ENCODE assay signal across 23 cellular contexts in genomic region chr9:27504259-27504658, GRCh38. TPM values are rescaled to one million over a fixed set of nuclear protein-coding genes. Genes with fewer than 3 reads are reported as not detected.
A peak's percentile ranks its signal among the peaks of the same experiment; 100 is the strongest.
DNase-seq lines count a peak whose midpoint lies in the region; ATAC-seq, FAIRE-seq and TF ChIP-seq lines count a peak whose summit lies in the region.
"Had no signal": no experiment of that assay in that cellular context is flagged by ENCODE, and none has a peak within 500 bp of the region (broad histone marks: within the 10 kb centered on the region; RNA-seq: fewer than 3 reads in every experiment).

No MANE protein-coding gene starts in this region.

- CTCF ChIA-PET in RWPE1 (lab: Yijun Ruan, JAX): no interaction called here
- CTCF ChIA-PET in PC-3 (lab: Charles Lee): no interaction called here

- TF ChIP-seq EP300 in esophagus muscularis mucosa (IDR thresholded peaks at IDR 0.05): no peak

- H3K36me3 ChIP-seq in esophagus muscularis mucosa (no peaks in the 10 kb centered on the region), testis (ENCODE audit: low read depth, missing control alignments) (no peaks in the 10 kb centered on the region), PC-3 (ENCODE audit: low read depth, low read length) (no peaks in the 10 kb centered on the region)
- H3K36me3 ChIP-seq: SJSA1 had no signal

- intact Hi-C loops in esophagus muscularis mucosa (cut with DNase I) (no loop called here), testis (cut with DNase I; ENCODE audit: low total_unique reads) (no loop called here), PC-3 (cut with micrococcal nuclease) (no loop called here)

- no peaks in the 10 kb centered on the region for H3K36me3 Mint-ChIP-seq in activated naive CD8-positive, alpha-beta T cell treated with anti-CD3 and anti-CD28 coated beads, Interleukin-2, amount 50 U/mL, for 24 hours (ENCODE audit: low read depth)
- peaks cover 1% of the 10 kb centered on the region for H3K36me3 Mint-ChIP-seq in activated naive CD8-positive, alpha-beta T cell treated with anti-CD3 and anti-CD28 coated beads for 36 hours

- peak; percentile 58 for FAIRE-seq in urothelium cell line (lab: Jason Lieb, UNC)
- FAIRE-seq: A204.1, H54 had no signal

- POLR2A ChIA-PET in RWPE1 (lab: Yijun Ruan, JAX; ENCODE audit: low non-redundant PET): no interaction called here
- POLR2A ChIA-PET in PC-3 (lab: Charles Lee; ENCODE audit: unreplicated experiment): no interaction called here

- TF ChIP-seq CTCF in RWPE1 (conservative IDR thresholded peaks at IDR 0.05; ENCODE audit: low read depth): no peak
- TF ChIP-seq CTCF in esophagus muscularis mucosa (IDR thresholded peaks at IDR 0.05): no peak
- TF ChIP-seq CTCF in testis (IDR thresholded peaks at IDR 0.05): no peak
- TF ChIP-seq CTCF in PC-3 (conservative IDR thresholded peaks at IDR 0.05; ENCODE audit: low read depth, low read length): no peak

- BruUV-seq in PC-3 (replicated peaks; lab: Mats Ljungman, UMichigan): no TSS peak

- peak overlapping the region; percentile 41 for H3K27ac Mint-ChIP-seq in activated naive CD8-positive, alpha-beta T cell treated with anti-CD3 and anti-CD28 coated beads, Interleukin-2, amount 50 U/mL, for 24 hours
- no peak overlapping the region for H3K27ac Mint-ChIP-seq in activated naive CD8-positive, alpha-beta T cell treated with anti-CD3 and anti-CD28 coated beads for 36 hours
- H3K27ac Mint-ChIP-seq: CD4-positive, alpha-beta T cell had no signal

- no peaks in the 10 kb centered on the region for H4K20me1 ChIP-seq in PC-3 (ENCODE audit: low read length)

- DNase-seq in activated naive CD8-positive, alpha-beta T cell treated with anti-CD3 and anti-CD28 coated beads, Interleukin-2, amount 50 U/mL, for 24 hours: no peak
- DNase-seq in activated naive CD8-positive, alpha-beta T cell treated with anti-CD3 and anti-CD28 coated beads for 36 hours: no peak
- DNase-seq in RWPE1 (ENCODE audit: low spot score) (no peak), esophagus muscularis mucosa (ENCODE audit: extremely low spot score) (peak; percentile 45), urothelium cell line (ENCODE audit: low spot score) (no peak), D341Med (ENCODE audit: low spot score) (no peak), testis (no peak), PC-3 (no peak)
- DNase-seq: Caco-2; CD4-positive, alpha-beta T cell; GF-D8; NCI-H1417; NCI-H187; NCI-H345; NCI-H526; PC-9 had no signal

- H3K9me2 ChIP-seq in PC-3 (replicated peaks; ENCODE audit: low read length): no peaks in the 10 kb centered on the region

- H3K27me3 ChIP-seq in esophagus muscularis mucosa (no peaks in the 10 kb centered on the region), testis (no peaks in the 10 kb centered on the region), PC-3 (ENCODE audit: low read length) (no peaks in the 10 kb centered on the region)
- H3K27me3 ChIP-seq: SJSA1 had no signal

- no peak overlapping the region for H3K4me3 Mint-ChIP-seq in activated naive CD8-positive, alpha-beta T cell treated with anti-CD3 and anti-CD28 coated beads, Interleukin-2, amount 50 U/mL, for 24 hours
- H3K4me3 Mint-ChIP-seq in activated naive CD8-positive, alpha-beta T cell treated with anti-CD3 and anti-CD28 coated beads for 36 hours: no peak overlapping the region
- H3K4me3 Mint-ChIP-seq: CD4-positive, alpha-beta T cell had no signal

- H3K4me1 ChIP-seq in esophagus muscularis mucosa: no peaks in the 10 kb centered on the region
- peaks cover 7% of the 10 kb centered on the region for H3K4me1 ChIP-seq in testis
- peaks cover 17% of the 10 kb centered on the region for H3K4me1 ChIP-seq in PC-3 (ENCODE audit: insufficient read depth, low read length)
- H3K4me1 ChIP-seq: Caco-2, SJSA1 had no signal

- H3K27me3 Mint-ChIP-seq in activated naive CD8-positive, alpha-beta T cell treated with anti-CD3 and anti-CD28 coated beads, Interleukin-2, amount 50 U/mL, for 24 hours: peaks cover 2% of the 10 kb centered on the region
- no peaks in the 10 kb centered on the region for H3K27me3 Mint-ChIP-seq in activated naive CD8-positive, alpha-beta T cell treated with anti-CD3 and anti-CD28 coated beads for 36 hours
- H3K27me3 Mint-ChIP-seq: CD4-positive, alpha-beta T cell had no signal

- no peak for ATAC-seq in activated naive CD8-positive, alpha-beta T cell treated with anti-CD3 and anti-CD28 coated beads, Interleukin-2, amount 50 U/mL, for 24 hours
- ATAC-seq in PC-3: no peak

- H3K4me1 Mint-ChIP-seq in activated naive CD8-positive, alpha-beta T cell treated with anti-CD3 and anti-CD28 coated beads, Interleukin-2, amount 50 U/mL, for 24 hours: peaks cover 35% of the 10 kb centered on the region
- peaks cover 9% of the 10 kb centered on the region for H3K4me1 Mint-ChIP-seq in activated naive CD8-positive, alpha-beta T cell treated with anti-CD3 and anti-CD28 coated beads for 36 hours

- H3K4me3 ChIP-seq in esophagus muscularis mucosa (no peak overlapping the region), testis (no peak overlapping the region), PC-3 (ENCODE audit: low read length) (no peak overlapping the region)
- H3K4me3 ChIP-seq: PC-9, SJSA1 had no signal

- H2AFZ ChIP-seq in PC-3 (ENCODE audit: low read length): no peak overlapping the region
- H2AFZ ChIP-seq: PC-9 had no signal

- no peak overlapping the region for H3K9ac ChIP-seq in PC-3 (ENCODE audit: low read length)

- H3K4me2 ChIP-seq in PC-3 (ENCODE audit: low read length): no peak overlapping the region
- H3K4me2 ChIP-seq: PC-9 had no signal

- H3K9me3 Mint-ChIP-seq in activated naive CD8-positive, alpha-beta T cell treated with anti-CD3 and anti-CD28 coated beads, Interleukin-2, amount 50 U/mL, for 24 hours: no peaks in the 10 kb centered on the region
- H3K9me3 Mint-ChIP-seq in activated naive CD8-positive, alpha-beta T cell treated with anti-CD3 and anti-CD28 coated beads for 36 hours: no peaks in the 10 kb centered on the region
- H3K9me3 Mint-ChIP-seq: CD4-positive, alpha-beta T cell had no signal

- H3K9me3 ChIP-seq in esophagus muscularis mucosa (no peaks in the 10 kb centered on the region), testis (no peaks in the 10 kb centered on the region), PC-3 (ENCODE audit: low read length) (no peaks in the 10 kb centered on the region)
- H3K9me3 ChIP-seq: Caco-2, SJSA1 had no signal

- no peaks in the 10 kb centered on the region for H3F3A ChIP-seq in PC-3 (ENCODE audit: low read length, unreplicated experiment)

- H3K27ac ChIP-seq in RWPE1 (peak overlapping the region; percentile 34; the same call in 1 of the 2 replicates), esophagus muscularis mucosa (replicated peaks in 1 of 4) (no peak overlapping the region), testis (no peak overlapping the region), PC-3 (ENCODE audit: low read length) (no peak overlapping the region)
- H3K27ac ChIP-seq: HL-60, PC-9, SJSA1 had no signal

- H3K79me2 ChIP-seq in PC-3 (ENCODE audit: low read length): no peaks in the 10 kb centered on the region

- TF ChIP-seq POLR2A in esophagus muscularis mucosa (IDR thresholded peaks at IDR 0.05; ENCODE audit: low read depth) (no peak), testis (IDR thresholded peaks at IDR 0.05) (no peak)

RNA-seq across cellular contexts. Expression of gene IFNK, which starts 19.8 kb away (rescaled TPM):
- not detected for total RNA-seq in activated naive CD8-positive, alpha-beta T cell treated with anti-CD3 and anti-CD28 coated beads for 36 hours
- total RNA-seq in esophagus muscularis mucosa (not detected), testis (not detected), PC-3 (2014; rRNA removed) (not detected in 2 replicates)
- not detected for polyA plus RNA-seq in testis (ENCODE audit: insufficient read depth, low read depth, low replicate concordance)
- total RNA-seq: Caco-2; CD4-positive, alpha-beta T cell; HT1080; M059J; PC-9; SJSA1 had no signal
- polyA plus RNA-seq: BJ had no signal

RNA-seq across cellular contexts. Expression of gene MOB3B, which starts 25.4 kb away (rescaled TPM):
- total RNA-seq in activated naive CD8-positive, alpha-beta T cell treated with anti-CD3 and anti-CD28 coated beads for 36 hours: 1 to 10 TPM; 1.3 TPM
- total RNA-seq in esophagus muscularis mucosa (10 to 100 TPM in 1 of 4 donors, 1 to 10 TPM in 3; 7.6 to 11.6 (median 9.5) TPM), testis (10 to 100 TPM; 17.5 to 23.2 TPM), PC-3 (2014; rRNA removed) (2.6 TPM in 2 replicates)
- 9.1 TPM for polyA plus RNA-seq in testis (ENCODE audit: insufficient read depth, low read depth, low replicate concordance)
- total RNA-seq: SJSA1 had no signal
